ENCODE assay signal across 8 cellular contexts in the genomic region with DNA sequence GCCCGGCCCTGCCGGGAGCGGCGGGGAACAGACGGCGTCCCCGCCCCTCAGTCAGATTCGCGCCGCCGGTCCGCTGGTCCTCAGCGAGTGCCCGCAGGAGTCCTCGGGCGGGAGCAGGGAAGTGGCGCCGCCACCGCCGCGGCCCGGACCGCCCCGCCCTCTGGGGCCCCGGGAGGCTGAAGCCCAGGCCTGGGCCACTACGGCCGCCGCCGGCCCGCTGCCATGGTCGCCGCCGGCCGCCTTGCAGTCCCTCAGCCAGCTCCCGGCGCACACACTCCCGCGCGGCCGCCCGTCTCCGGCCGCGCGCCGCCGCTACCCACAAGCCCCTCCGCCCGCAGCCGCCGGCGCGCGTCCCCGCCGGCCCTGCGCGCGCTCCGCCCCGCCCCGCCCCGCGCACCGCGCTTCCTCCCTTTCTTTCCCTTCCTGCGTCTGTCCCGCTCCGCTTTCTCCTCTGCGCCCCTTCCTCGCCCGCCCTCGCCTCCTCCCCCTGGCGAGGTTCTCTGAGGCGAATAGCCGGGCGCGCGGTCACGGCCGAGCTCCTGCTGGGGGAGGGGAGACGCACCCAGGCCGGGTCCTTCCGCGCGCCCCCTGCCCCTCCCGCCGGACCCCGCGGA. TPM values are rescaled to one million over a fixed set of nuclear protein-coding genes. Genes with fewer than 3 reads are reported as not detected.
DNase-seq lines count a peak whose midpoint lies in the region; ATAC-seq and TF ChIP-seq lines count a peak whose summit lies in the region.

Gene ROCK2 (minus strand): TSS at position 295 of the 614 bp plus-strand sequence. CDS start 500 bp downstream, outside the sequence.

- peak; percentile 66 for ATAC-seq in GM21825 (IDR thresholded peaks at IDR 0.05; ENCODE audit: unreplicated experiment)
- ATAC-seq in foreskin keratinocyte: peak; percentile 76

- TF ChIP-seq CTCF in DOHH2 (IDR thresholded peaks at IDR 0.05; ENCODE audit: low read depth, low read length, poor library complexity, severe bottlenecking) (no peak), foreskin keratinocyte (conservative IDR thresholded peaks at IDR 0.05) (no peak)

- H3K9me2 ChIP-seq in DOHH2 (replicated peaks; ENCODE audit: control insufficient read depth, low read length): no peaks in the 10 kb centered on the region

- H3K27me3 ChIP-seq in DOHH2 (ENCODE audit: control insufficient read depth, low read length): no peaks in the 10 kb centered on the region
- H3K27me3 ChIP-seq in foreskin keratinocyte: no peaks in the 10 kb centered on the region
- no peaks in the 10 kb centered on the region for H3K27me3 ChIP-seq in neuron (ENCODE audit: insufficient read depth, low read length)

- H3K79me2 ChIP-seq in DOHH2 (ENCODE audit: control insufficient read depth, low read length): peaks cover 49% of the 10 kb centered on the region

- H4K20me1 ChIP-seq in DOHH2 (ENCODE audit: control insufficient read depth, insufficient read depth, low read depth, low read length): peaks cover 23% of the 10 kb centered on the region

- H3K4me2 ChIP-seq in DOHH2 (ENCODE audit: low read length): peak within 1 kb of the TSS; percentile 91

- peak within 1 kb of the TSS; percentile 86 for H2AFZ ChIP-seq in neuron (ENCODE audit: low read depth, low read length)

- H3F3A ChIP-seq in DOHH2 (ENCODE audit: control insufficient read depth, insufficient read depth): peaks cover 25% of the 10 kb centered on the region

- peak within 1 kb of the TSS; percentile 67 for H3K27ac ChIP-seq in DOHH2 (ENCODE audit: low read depth, low read length)
- H3K27ac ChIP-seq in foreskin keratinocyte: peak within 1 kb of the TSS; percentile 77
- H3K27ac ChIP-seq in substantia nigra (ENCODE audit: low read depth, low read length, poor library complexity, severe bottlenecking): peak within 1 kb of the TSS; percentile 92

- H3K9me3 ChIP-seq in DOHH2 (ENCODE audit: control insufficient read depth, insufficient read depth, low read length) (no peaks in the 10 kb centered on the region), neuron (ENCODE audit: low read length) (no peaks in the 10 kb centered on the region)

- DNase-seq in LHCN-M2 (ENCODE audit: low read depth) (peak; percentile 83), SHP77 treated with DMSO at 0.1 percent for 48 hours (lab: John Stamatoyannopoulos, UW) (peak; percentile 86), foreskin keratinocyte (peak in 1 of 2 donors; percentile 76), substantia nigra (lab: John Stamatoyannopoulos, UW) (peak in 48 of 49 donors; percentile 32 to 90 (median 74))
- peak; percentile 15 to 52 (median 30) for DNase-seq in activated naive CD4-positive, alpha-beta T cell (lab: John Stamatoyannopoulos, UW)

- H3K4me3 ChIP-seq in DOHH2 (ENCODE audit: low read length) (peak within 1 kb of the TSS; percentile 99), neuron (ENCODE audit: low read length) (peak within 1 kb of the TSS; percentile 74)

- H3K36me3 ChIP-seq in DOHH2 (ENCODE audit: control insufficient read depth, low read length) (peaks cover 16% of the 10 kb centered on the region), neuron (ENCODE audit: insufficient read depth, low read length) (no peaks in the 10 kb centered on the region)

- peaks cover 44% of the 10 kb centered on the region for H3K4me1 ChIP-seq in DOHH2 (ENCODE audit: control insufficient read depth, low read length)
- H3K4me1 ChIP-seq in foreskin keratinocyte: peaks cover 28% of the 10 kb centered on the region
- peaks cover 31% of the 10 kb centered on the region for H3K4me1 ChIP-seq in neuron (ENCODE audit: insufficient read depth, low read length)

RNA-seq across cellular contexts. Expression of gene ROCK2, which starts in this region (rescaled TPM):
- total RNA-seq in LHCN-M2 (2014; rRNA removed) (32.2 and 37.5 TPM in 2 replicates), foreskin keratinocyte (31.2 and 32.6 TPM in 2 replicates)
- 10.3 TPM for polyA plus RNA-seq in LHCN-M2 (2012)
- 3.8 and 4.9 TPM in 2 replicates for polyA plus RNA-seq in foreskin keratinocyte
